In the genomic region with DNA sequence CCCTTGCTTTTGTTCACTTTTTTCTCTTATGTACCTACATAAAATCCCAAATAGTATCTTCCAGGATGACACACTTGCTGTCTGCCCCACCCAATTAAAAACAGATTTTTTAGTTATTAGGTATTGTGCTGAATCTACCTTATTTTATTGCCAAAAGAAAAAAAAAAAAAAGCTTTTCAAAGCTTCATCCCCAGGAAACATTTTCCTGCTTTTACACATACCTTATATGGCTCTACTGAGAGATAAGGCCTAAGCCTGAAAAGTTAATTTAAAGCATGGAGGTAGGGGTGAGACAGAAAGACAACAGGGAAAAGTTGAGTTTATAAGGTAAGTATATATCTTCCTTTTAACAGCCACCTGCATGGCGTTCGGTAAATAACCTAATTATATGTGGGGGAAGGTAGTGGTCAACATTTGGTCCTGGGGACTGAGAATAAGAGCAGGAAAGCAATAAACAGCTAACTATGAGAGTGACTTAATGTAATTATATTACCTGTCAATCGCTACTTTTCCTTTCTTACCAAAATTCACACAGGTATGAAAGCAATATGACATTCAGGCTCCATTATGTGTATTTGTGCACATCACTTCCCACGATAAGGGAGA, we compare ENCODE assay signal across 9 cellular contexts. TPM values are rescaled to one million over a fixed set of nuclear protein-coding genes. Genes with fewer than 3 reads are reported as not detected.
DNase-seq lines count a peak whose midpoint lies in the region; ATAC-seq and TF ChIP-seq lines count a peak whose summit lies in the region.
"Had no signal": no experiment of that assay in that cellular context is flagged by ENCODE, and none has a peak within 500 bp of the region (broad histone marks: within the 10 kb centered on the region; RNA-seq: fewer than 3 reads in every experiment).

No MANE protein-coding gene starts in this region.

- 32% methylated on average over 4 of the region's 4 CpGs for WGBS in smooth muscle cell (ENCODE audit: low lambda C conversion rate)

- TF ChIP-seq CTCF in fibroblast of villous mesenchyme (IDR thresholded peaks at IDR 0.05; ENCODE audit: insufficient read depth, low read depth, low read length): no peak
- TF ChIP-seq CTCF in smooth muscle cell (IDR thresholded peaks at IDR 0.05; ENCODE audit: borderline replicate concordance, insufficient read depth, poor library complexity, severe bottlenecking): no peak

- peaks cover 5% of the 10 kb centered on the region for H3F3A ChIP-seq in smooth muscle cell (ENCODE audit: low read depth)

- H3K79me2 ChIP-seq in smooth muscle cell (ENCODE audit: low read depth): peaks cover 65% of the 10 kb centered on the region

- no peaks in the 10 kb centered on the region for H3K36me3 ChIP-seq in smooth muscle cell (ENCODE audit: low read depth)

- H3K9ac ChIP-seq in smooth muscle cell (ENCODE audit: low read depth): peak overlapping the region; percentile 77

- no peaks in the 10 kb centered on the region for H3K9me3 ChIP-seq in smooth muscle cell (replicated peaks; ENCODE audit: low read depth)

- H3K27me3 Mint-ChIP-seq in T-helper 2 cell treated with Interferon-gamma antibody and Interleukin-4, amounts not matched to agents 5 μg/mL and 100 μg/mL, for 36 hours (ENCODE audit: low read depth): no peaks in the 10 kb centered on the region
- H3K27me3 Mint-ChIP-seq in T-cell: no peaks in the 10 kb centered on the region

- no peak for ATAC-seq in T-cell (replicated peaks in 1 of 4)
- ATAC-seq in GM18861 (IDR thresholded peaks at IDR 0.05; ENCODE audit: unreplicated experiment): no peak

- H3K27me3 ChIP-seq in smooth muscle cell (ENCODE audit: low read depth): no peaks in the 10 kb centered on the region

- H3K9me3 Mint-ChIP-seq in T-helper 2 cell treated with Interferon-gamma antibody and Interleukin-4, amounts not matched to agents 5 μg/mL and 100 μg/mL, for 36 hours: no peaks in the 10 kb centered on the region
- H3K9me3 Mint-ChIP-seq in T-cell: no peaks in the 10 kb centered on the region

- H3K4me3 Mint-ChIP-seq in T-helper 2 cell treated with Interferon-gamma antibody and Interleukin-4, amounts not matched to agents 5 μg/mL and 100 μg/mL, for 36 hours: peak overlapping the region; percentile 92
- H3K4me3 Mint-ChIP-seq in T-cell: peak overlapping the region; percentile 67 to 87 (median 86)

- no peak overlapping the region for H2AFZ ChIP-seq in smooth muscle cell (ENCODE audit: low read depth)

- H3K4me1 Mint-ChIP-seq in T-helper 2 cell treated with Interferon-gamma antibody and Interleukin-4, amounts not matched to agents 5 μg/mL and 100 μg/mL, for 36 hours (ENCODE audit: low read depth): peaks cover 49% of the 10 kb centered on the region
- H3K4me1 Mint-ChIP-seq in T-cell: peaks cover 50 to 58% (median 57%) of the 10 kb centered on the region in 3 donors

- H4K20me1 ChIP-seq in smooth muscle cell (ENCODE audit: low read depth): peaks cover 62% of the 10 kb centered on the region

- peaks cover 29% of the 10 kb centered on the region for H3K36me3 Mint-ChIP-seq in T-helper 2 cell treated with Interferon-gamma antibody and Interleukin-4, amounts not matched to agents 5 μg/mL and 100 μg/mL, for 36 hours (ENCODE audit: low read depth)
- H3K36me3 Mint-ChIP-seq in T-cell: peaks cover 27% of the 10 kb centered on the region

- POLR2A ChIA-PET in T-cell (lab: Charles Lee): interaction anchor here (0.6 to 3.3 kb wide), 7 partner anchors 33 to 603 kb away, joined by 3 to 56 read pairs (median 5); a partner anchor contains a TSS

- H3K27ac Mint-ChIP-seq in T-helper 2 cell treated with Interferon-gamma antibody and Interleukin-4, amounts not matched to agents 5 μg/mL and 100 μg/mL, for 36 hours: peak overlapping the region; percentile 94
- peak overlapping the region; percentile 83 to 84 for H3K27ac Mint-ChIP-seq in T-cell

- CTCF ChIA-PET in T-cell (lab: Charles Lee): interaction anchor here in 1 of 2 donors (2.1 kb wide), 1 partner anchor 43 kb away, joined by 11 read pairs; a partner anchor contains a TSS

- H3K4me2 ChIP-seq in smooth muscle cell: peak overlapping the region; percentile 98

- H3K27ac ChIP-seq in smooth muscle cell (ENCODE audit: low read depth): peak overlapping the region; percentile 68

- H3K4me3 ChIP-seq in fibroblast of villous mesenchyme (ENCODE audit: low read depth, low read length) (peak overlapping the region; percentile 76), smooth muscle cell (peak overlapping the region; percentile 64)

- peaks cover 48% of the 10 kb centered on the region for H3K4me1 ChIP-seq in smooth muscle cell (ENCODE audit: low read depth)

- DNase-seq in T-helper 2 cell treated with Interferon-gamma antibody and Interleukin-4, amounts not matched to agents 5 μg/mL and 100 μg/mL, for 36 hours (ENCODE audit: low spot score): no peak
- DNase-seq in T-helper 2 cell (no peak), T-cell (no peak), fibroblast of villous mesenchyme (ENCODE audit: low read depth) (no peak), smooth muscle cell (lab: John Stamatoyannopoulos, UW; ENCODE audit: unreplicated experiment) (no peak), amniotic stem cell (lab: John Stamatoyannopoulos, UW) (no peak), AG08396 (ENCODE audit: low spot score) (no peak)
- DNase-seq: NCI-H1436 treated with DMSO at 0.1 percent for 48 hours had no signal

RNA-seq across cellular contexts. Expression of a gene that starts 54.6 kb away (rescaled TPM):
- 10 to 100 TPM in 3 of 5 donors, 1 to 10 TPM in 2; 6.0 to 27.6 (median 26.1) TPM for total RNA-seq in T-cell
- total RNA-seq in fibroblast of villous mesenchyme: 6.5 and 9.0 TPM in 2 replicates
- 14.3 and 21.3 TPM in 2 replicates for total RNA-seq in smooth muscle cell
- 25.7 and 27.4 TPM in 2 replicates for polyA plus RNA-seq in smooth muscle cell
